Comparison of ENCODE assay signal across 8 cellular contexts in the genomic region with DNA sequence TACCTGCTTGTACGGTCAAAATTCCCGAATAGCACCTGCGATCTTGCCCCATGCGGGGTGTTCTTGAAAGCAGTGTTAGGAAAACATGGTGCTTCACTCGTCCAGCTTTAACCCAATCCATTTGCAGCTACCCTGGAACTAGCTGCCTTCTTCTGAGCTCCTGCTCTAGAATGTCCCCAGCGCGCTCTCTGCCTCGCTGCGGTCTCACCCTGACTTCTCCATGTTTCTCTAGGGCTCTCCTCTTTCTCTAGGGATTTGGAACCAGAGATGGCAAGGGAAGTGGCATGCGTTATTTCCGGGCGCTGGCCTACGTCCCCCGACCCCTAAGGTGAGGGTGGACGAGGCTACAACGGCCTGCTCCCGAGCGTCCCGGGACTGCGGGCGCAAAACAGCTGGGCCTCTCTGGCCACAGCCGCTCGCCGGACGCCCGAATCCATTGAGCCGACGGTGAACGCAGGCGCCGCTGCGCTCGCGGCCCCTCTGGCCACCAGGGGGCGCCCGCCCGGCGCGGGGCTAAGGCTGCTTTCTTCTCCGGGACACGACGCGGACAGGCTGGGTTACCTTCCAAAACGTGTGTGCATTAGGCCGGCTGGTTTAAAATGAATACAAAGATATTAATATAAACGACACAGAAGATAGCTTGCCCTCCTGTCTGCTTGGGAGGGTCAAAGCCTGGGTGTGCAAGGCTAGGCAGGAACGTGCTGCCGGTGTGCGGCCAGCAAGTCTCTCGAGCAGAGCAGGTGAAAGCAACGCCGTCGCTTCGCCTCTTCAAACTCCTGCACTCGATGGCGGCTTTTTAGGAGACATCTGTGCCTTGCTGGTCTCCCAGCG. TPM values are rescaled to one million over a fixed set of nuclear protein-coding genes. Genes with fewer than 3 reads are reported as not detected.
DNase-seq lines count a peak whose midpoint lies in the region; ATAC-seq, FAIRE-seq and TF ChIP-seq lines count a peak whose summit lies in the region.

No MANE protein-coding gene starts in this region.

- H3K4me3 ChIP-seq in GM23338: peak overlapping the region; percentile 77
- H3K4me3 ChIP-seq in astrocyte (ENCODE audit: insufficient read depth, low read depth, low read length): peak overlapping the region; percentile 63
- peak overlapping the region; percentile 46 for H3K4me3 ChIP-seq in hepatocyte

- peak; percentile 34 for ATAC-seq in GM23338
- ATAC-seq in T-helper 17 cell: peak; percentile 78

- H3K27ac ChIP-seq in GM23338 (ENCODE audit: low read depth) (peak overlapping the region; percentile 100), astrocyte (ENCODE audit: low read depth, low read length) (peak overlapping the region; percentile 49), hepatocyte (peak overlapping the region; percentile 97)

- peaks cover 12% of the 10 kb centered on the region for H3K27me3 Mint-ChIP-seq in GM23338 (ENCODE audit: insufficient read depth, low read depth, poor library complexity)
- H3K27me3 Mint-ChIP-seq in T-helper 17 cell: peaks cover 40% of the 10 kb centered on the region
- H3K27me3 Mint-ChIP-seq in astrocyte (ENCODE audit: low read depth, unreplicated experiment): no peaks in the 10 kb centered on the region

- H3K9me3 ChIP-seq in T-helper 17 cell (ENCODE audit: control insufficient read depth, low read length, poor library complexity, severe bottlenecking) (no peaks in the 10 kb centered on the region), astrocyte (ENCODE audit: insufficient read depth, low read depth, low read length) (no peaks in the 10 kb centered on the region), hepatocyte (ENCODE audit: low read depth) (no peaks in the 10 kb centered on the region)

- TF ChIP-seq CTCF in GM23338 (conservative IDR thresholded peaks at IDR 0.05; ENCODE audit: low read depth in 2 of 2) (peak; percentile 84 to 88), astrocyte (IDR thresholded peaks at IDR 0.05; ENCODE audit: insufficient read depth, low read depth, low read length) (peak; percentile 84), hepatocyte (IDR thresholded peaks at IDR 0.05; ENCODE audit: poor library complexity) (peak; percentile 99)

- H3K4me1 Mint-ChIP-seq in GM23338 (peaks cover 30% of the 10 kb centered on the region), T-helper 17 cell (peaks cover 8% of the 10 kb centered on the region), astrocyte (ENCODE audit: low read depth, unreplicated experiment) (peaks cover 1% of the 10 kb centered on the region)

- H3K4me2 ChIP-seq in GM23338: peak overlapping the region; percentile 89
- H3K4me2 ChIP-seq in astrocyte (ENCODE audit: low read length): peak overlapping the region; percentile 98
- peak overlapping the region; percentile 95 for H3K4me2 ChIP-seq in hepatocyte

- H3K9me2 ChIP-seq in GM23338 (ENCODE audit: insufficient read depth): no peaks in the 10 kb centered on the region
- no peaks in the 10 kb centered on the region for H3K9me2 ChIP-seq in hepatocyte (replicated peaks; ENCODE audit: insufficient read depth)

- peaks cover 7% of the 10 kb centered on the region for H3F3A ChIP-seq in GM23338 (replicated peaks; ENCODE audit: low read depth)

- WGBS in hepatocyte (ENCODE audit: low lambda C conversion rate, missing lambda C conversion rate): 6% methylated on average over 57 of the region's 57 CpGs

- H3K36me3 ChIP-seq in GM23338 (ENCODE audit: insufficient read depth): no peaks in the 10 kb centered on the region
- no peaks in the 10 kb centered on the region for H3K36me3 ChIP-seq in astrocyte (ENCODE audit: insufficient read depth, low read length)
- H3K36me3 ChIP-seq in hepatocyte (replicated peaks; ENCODE audit: insufficient read depth, low read depth): no peaks in the 10 kb centered on the region

- no peak for FAIRE-seq in astrocyte (lab: Jason Lieb, UNC)

- peak overlapping the region; percentile 100 for H3K9ac ChIP-seq in astrocyte (ENCODE audit: low read length)

- peak overlapping the region; percentile 99 for H3K27ac Mint-ChIP-seq in GM23338
- H3K27ac Mint-ChIP-seq in T-helper 17 cell: no peak overlapping the region
- H3K27ac Mint-ChIP-seq in astrocyte (ENCODE audit: unreplicated experiment): peak overlapping the region; percentile 82

- no peak overlapping the region; the same call in 1 of the 3 replicates for H3K4me3 Mint-ChIP-seq in GM23338
- peak overlapping the region; percentile 79 for H3K4me3 Mint-ChIP-seq in T-helper 17 cell
- peak overlapping the region; percentile 87 for H3K4me3 Mint-ChIP-seq in astrocyte (ENCODE audit: unreplicated experiment)

- in situ Hi-C loops in G401 (cut with HindIII; ENCODE audit: low sequenced_read_pairs): no loop called here

- H3K79me2 ChIP-seq in GM23338 (replicated peaks; ENCODE audit: insufficient read depth): peaks cover 31% of the 10 kb centered on the region
- H3K79me2 ChIP-seq in astrocyte (ENCODE audit: insufficient read depth, low read length): peaks cover 31% of the 10 kb centered on the region
- peaks cover 29% of the 10 kb centered on the region for H3K79me2 ChIP-seq in hepatocyte

- H4K20me1 ChIP-seq in GM23338 (replicated peaks; ENCODE audit: insufficient read depth): peaks cover 21% of the 10 kb centered on the region
- peaks cover 24% of the 10 kb centered on the region for H4K20me1 ChIP-seq in astrocyte (ENCODE audit: insufficient read depth, low read length)
- H4K20me1 ChIP-seq in hepatocyte (ENCODE audit: insufficient read depth, poor library complexity, severe bottlenecking): peaks cover 25% of the 10 kb centered on the region

- H3K27me3 ChIP-seq in GM23338 (ENCODE audit: insufficient read depth) (peaks cover 9% of the 10 kb centered on the region; the same call in 1 of the 2 replicates), astrocyte (ENCODE audit: insufficient read depth, low read length) (no peaks in the 10 kb centered on the region), hepatocyte (no peaks in the 10 kb centered on the region)

- H3K36me3 Mint-ChIP-seq in GM23338 (ENCODE audit: low read depth) (peaks cover 3% of the 10 kb centered on the region), T-helper 17 cell (ENCODE audit: low read depth) (no peaks in the 10 kb centered on the region), astrocyte (ENCODE audit: low read depth, unreplicated experiment) (peaks cover 3% of the 10 kb centered on the region)

- DNase-seq in G401 (ENCODE audit: low spot score) (peak; percentile 80), GM23338 (ENCODE audit: low spot score) (peak; percentile 83), LoVo (ENCODE audit: low spot score) (peak; percentile 80), T-helper 17 cell (peak; percentile 21 to 52 (median 38)), astrocyte (ENCODE audit: low read depth) (peak; percentile 48), hepatocyte (ENCODE audit: low spot score) (peak; percentile 89), retina (peak; percentile 98), cortex of kidney (lab: John Stamatoyannopoulos, UW) (no peak)

- H3K4me1 ChIP-seq in GM23338 (ENCODE audit: insufficient read depth): peaks cover 32% of the 10 kb centered on the region
- peaks cover 5% of the 10 kb centered on the region for H3K4me1 ChIP-seq in astrocyte (ENCODE audit: insufficient read depth, low read length)
- peaks cover 10% of the 10 kb centered on the region for H3K4me1 ChIP-seq in hepatocyte (ENCODE audit: insufficient read depth)

- H3K9me3 Mint-ChIP-seq in GM23338 (peaks cover 3% of the 10 kb centered on the region; the same call in 1 of the 3 replicates), astrocyte (ENCODE audit: unreplicated experiment) (no peaks in the 10 kb centered on the region)

- H2AFZ ChIP-seq in GM23338 (peak overlapping the region; percentile 88), astrocyte (ENCODE audit: low read depth, low read length) (peak overlapping the region; percentile 95), hepatocyte (peak overlapping the region; percentile 97)

RNA-seq across cellular contexts. Expression of a gene that starts 1.8 kb away (rescaled TPM):
- 0.24 and 0.49 TPM in 2 replicates for total RNA-seq in G401 (2014; rRNA removed; shearing (Covaris generic))
- total RNA-seq in GM23338 (2014; rRNA removed; shearing (Covaris generic)): 39.1 and 47.3 TPM in 2 replicates
- polyA plus RNA-seq in GM23338 (2016; fragmentation: Nextera tagmentation; extraction: Ambion mirVana): 21.5 and 26.9 TPM in 2 replicates
- total RNA-seq in T-helper 17 cell: under 1 TPM; 0.18 to 0.35 TPM
- 56.2 and 57.7 TPM in 2 replicates for total RNA-seq in astrocyte
- 45.4 and 48.2 TPM in 2 replicates for total RNA-seq in hepatocyte
- polyA plus RNA-seq in hepatocyte: 69.4 and 74.6 TPM in 2 replicates

Comparison
In these comparisons a context has a peak if more than half of its experiments do, and no peak if none do; other contexts are left out.
1. H3K27ac ChIP-seq: peak in every context shown above with its lines; median percentile 100 in GM23338; 97 in hepatocyte; 49 in astrocyte.
2. RNA of a gene that starts 1.8 kb away (total RNA-seq): 56.2 to 57.7 TPM in astrocyte, 45.4 to 48.2 TPM in hepatocyte and 39.1 to 47.3 TPM in GM23338; 0.18 to 0.35 TPM in T-helper 17 cell and 0.24 to 0.49 TPM in G401; every median in the first group is over 10 times any median in the second.
3. Peak in every context shown above with its lines, with median percentiles within 50 percentile points of each other: H2AFZ ChIP-seq, H3K4me2 ChIP-seq, H3K4me3 ChIP-seq and CTCF ChIP-seq.